In genomic region chr1:223731076-223731770, GRCh38 we compare ENCODE assay signal across 8 cellular contexts. TPM values are rescaled to one million over a fixed set of nuclear protein-coding genes. Genes with fewer than 3 reads are reported as not detected.
A peak's percentile ranks its signal among the peaks of the same experiment; 100 is the strongest.
DNase-seq lines count a peak whose midpoint lies in the region; ATAC-seq and TF ChIP-seq lines count a peak whose summit lies in the region.

No MANE protein-coding gene starts in this region.

- DNase-seq in activated CD4-positive, alpha-beta T cell treated with anti-CD3 and anti-CD28 coated beads, Interleukin-2, amount 10 ng/mL, durations not matched to agents 24 days and 14 days: no peak
- DNase-seq in activated CD4-positive, alpha-beta T cell treated with anti-CD3 and anti-CD28 coated beads, Interleukin-2, amount 10 ng/mL, durations not matched to agents 7 days and 5 days: no peak
- no peak for DNase-seq in central memory CD8-positive, alpha-beta T cell (ENCODE audit: low spot score in 2 of 2)
- DNase-seq in lower lobe of right lung (peak; percentile 84), transverse colon (peak; percentile 46), GM13976 (ENCODE audit: low spot score) (no peak)

- no peak for TF ChIP-seq CTCF in lower lobe of right lung (IDR thresholded peaks at IDR 0.05)
- no peak for TF ChIP-seq CTCF in transverse colon (IDR thresholded peaks at IDR 0.05)
- no peak for TF ChIP-seq CTCF in GM13976 (IDR thresholded peaks at IDR 0.05; ENCODE audit: borderline replicate concordance, control extremely low read depth, extremely low read depth, insufficient read depth, missing control alignments)

- H3K4me1 ChIP-seq in lower lobe of right lung (peaks cover 76% of the 10 kb centered on the region), transverse colon (peaks cover 23 to 57% (median 47%) of the 10 kb centered on the region in 4 donors)

- no peak for TF ChIP-seq POLR2A in transverse colon (IDR thresholded peaks at IDR 0.05)

- no peak overlapping the region for H3K4me3 Mint-ChIP-seq in activated CD4-positive, alpha-beta T cell treated with anti-CD3 and anti-CD28 coated beads, Interleukin-2, amount 10 ng/mL, durations not matched to agents 24 days and 14 days
- H3K4me3 Mint-ChIP-seq in activated CD4-positive, alpha-beta T cell treated with anti-CD3 and anti-CD28 coated beads, Interleukin-2, amount 10 ng/mL, durations not matched to agents 7 days and 5 days: no peak overlapping the region
- H3K4me3 Mint-ChIP-seq in central memory CD8-positive, alpha-beta T cell: no peak overlapping the region

- H3K9me3 ChIP-seq in lower lobe of right lung (no peaks in the 10 kb centered on the region), transverse colon (no peaks in the 10 kb centered on the region)

- peak overlapping the region; percentile 10 for H3K4me3 ChIP-seq in lower lobe of right lung
- no peak overlapping the region for H3K4me3 ChIP-seq in transverse colon

- H3K36me3 ChIP-seq in lower lobe of right lung (peaks cover 18% of the 10 kb centered on the region), transverse colon (no peaks in the 10 kb centered on the region)

- no peak for ATAC-seq in central memory CD8-positive, alpha-beta T cell (replicated peaks; ENCODE audit: extremely low read depth, poor library complexity, severe bottlenecking)
- ATAC-seq in lower lobe of right lung: peak; percentile 37 to 62
- no peak for ATAC-seq in HG03135 (IDR thresholded peaks at IDR 0.05; ENCODE audit: unreplicated experiment)
- no peak for ATAC-seq in HG02571 (IDR thresholded peaks at IDR 0.05; ENCODE audit: unreplicated experiment)

- in situ Hi-C loops in transverse colon (cut with MboI; ENCODE audit: low pct_ligation_motif_present in 1 of 4, low pct_unique_long_range_greater_than_20kb in 1 of 4, low sequenced_read_pairs in 3 of 4) (no loop called here), GM13976 (cut with MboI; ENCODE audit: low sequenced_read_pairs, unreplicated experiment) (no loop called here)

- no peaks in the 10 kb centered on the region for H3K27me3 Mint-ChIP-seq in activated CD4-positive, alpha-beta T cell treated with anti-CD3 and anti-CD28 coated beads, Interleukin-2, amount 10 ng/mL, durations not matched to agents 24 days and 14 days
- no peaks in the 10 kb centered on the region for H3K27me3 Mint-ChIP-seq in activated CD4-positive, alpha-beta T cell treated with anti-CD3 and anti-CD28 coated beads, Interleukin-2, amount 10 ng/mL, durations not matched to agents 7 days and 5 days
- no peaks in the 10 kb centered on the region for H3K27me3 Mint-ChIP-seq in central memory CD8-positive, alpha-beta T cell

- peak overlapping the region; percentile 18 for H3K27ac Mint-ChIP-seq in activated CD4-positive, alpha-beta T cell treated with anti-CD3 and anti-CD28 coated beads, Interleukin-2, amount 10 ng/mL, durations not matched to agents 24 days and 14 days
- no peak overlapping the region for H3K27ac Mint-ChIP-seq in activated CD4-positive, alpha-beta T cell treated with anti-CD3 and anti-CD28 coated beads, Interleukin-2, amount 10 ng/mL, durations not matched to agents 7 days and 5 days
- H3K27ac Mint-ChIP-seq in central memory CD8-positive, alpha-beta T cell (ENCODE audit: low read depth): peak overlapping the region; percentile 95

- intact Hi-C loops in activated CD4-positive, alpha-beta T cell treated with anti-CD3 and anti-CD28 coated beads, Interleukin-2, amount 10 ng/mL, durations not matched to agents 24 days and 14 days (cut with micrococcal nuclease): no loop called here
- intact Hi-C loops in lower lobe of right lung (cut with DNase I) (no loop called here), transverse colon (cut with DNase I; ENCODE audit: low total_unique reads) (no loop called here)

- 70% methylated on average over 13 of the region's 13 CpGs; no CpG with 5 or more reads in 1 of the 2 donors for WGBS in transverse colon (ENCODE audit: low coverage in 1 of 2), 2 donors

- TF ChIP-seq EP300 in transverse colon (IDR thresholded peaks at IDR 0.05; ENCODE audit: low read depth): no peak

- H3K36me3 Mint-ChIP-seq in activated CD4-positive, alpha-beta T cell treated with anti-CD3 and anti-CD28 coated beads, Interleukin-2, amount 10 ng/mL, durations not matched to agents 24 days and 14 days (ENCODE audit: low read depth): peaks cover 47% of the 10 kb centered on the region
- peaks cover 65% of the 10 kb centered on the region for H3K36me3 Mint-ChIP-seq in activated CD4-positive, alpha-beta T cell treated with anti-CD3 and anti-CD28 coated beads, Interleukin-2, amount 10 ng/mL, durations not matched to agents 7 days and 5 days (ENCODE audit: low read depth)
- H3K36me3 Mint-ChIP-seq in central memory CD8-positive, alpha-beta T cell (ENCODE audit: insufficient read depth): peaks cover 32% of the 10 kb centered on the region

- POLR2A ChIA-PET in activated CD4-positive, alpha-beta T cell treated with anti-CD3 and anti-CD28 coated beads, Interleukin-2, amount 10 ng/mL, durations not matched to agents 7 days and 5 days (lab: Charles Lee): no interaction called here

- H3K4me1 Mint-ChIP-seq in activated CD4-positive, alpha-beta T cell treated with anti-CD3 and anti-CD28 coated beads, Interleukin-2, amount 10 ng/mL, durations not matched to agents 24 days and 14 days: peaks cover 44% of the 10 kb centered on the region
- H3K4me1 Mint-ChIP-seq in activated CD4-positive, alpha-beta T cell treated with anti-CD3 and anti-CD28 coated beads, Interleukin-2, amount 10 ng/mL, durations not matched to agents 7 days and 5 days: peaks cover 65% of the 10 kb centered on the region
- H3K4me1 Mint-ChIP-seq in central memory CD8-positive, alpha-beta T cell: peaks cover 83% of the 10 kb centered on the region

- H3K27ac ChIP-seq in lower lobe of right lung (peak overlapping the region; percentile 82), transverse colon (peak overlapping the region; percentile 19 to 45 (median 34))

- H3K27me3 ChIP-seq in lower lobe of right lung (ENCODE audit: low read depth) (no peaks in the 10 kb centered on the region), transverse colon (no peaks in the 10 kb centered on the region)

- no peaks in the 10 kb centered on the region for H3K9me3 Mint-ChIP-seq in activated CD4-positive, alpha-beta T cell treated with anti-CD3 and anti-CD28 coated beads, Interleukin-2, amount 10 ng/mL, durations not matched to agents 24 days and 14 days
- no peaks in the 10 kb centered on the region for H3K9me3 Mint-ChIP-seq in activated CD4-positive, alpha-beta T cell treated with anti-CD3 and anti-CD28 coated beads, Interleukin-2, amount 10 ng/mL, durations not matched to agents 7 days and 5 days
- H3K9me3 Mint-ChIP-seq in central memory CD8-positive, alpha-beta T cell: no peaks in the 10 kb centered on the region

- CTCF ChIA-PET in activated CD4-positive, alpha-beta T cell treated with anti-CD3 and anti-CD28 coated beads, Interleukin-2, amount 10 ng/mL, durations not matched to agents 7 days and 5 days (lab: Charles Lee): interaction anchor here (1.0 to 2.4 kb wide), 3 partner anchors 18 to 29 kb away, joined by 3 to 9 read pairs (median 4); no protein-coding TSS in a partner anchor

RNA-seq across cellular contexts. Expression of gene CAPN2, which starts 18.9 kb away (rescaled TPM):
- 69.6 and 73.1 TPM in 2 replicates for total RNA-seq in activated CD4-positive, alpha-beta T cell treated with anti-CD3 and anti-CD28 coated beads, Interleukin-2, amount 10 ng/mL, durations not matched to agents 24 days and 14 days
- 100 to 1,000 TPM; 206 to 207 TPM for total RNA-seq in activated CD4-positive, alpha-beta T cell treated with anti-CD3 and anti-CD28 coated beads, Interleukin-2, amount 10 ng/mL, durations not matched to agents 7 days and 5 days
- 253 TPM for total RNA-seq in lower lobe of right lung
- 100 to 1,000 TPM; 193 to 505 (median 387) TPM for total RNA-seq in transverse colon

Comparison
In these comparisons a context has a peak if more than half of its experiments do, and no peak if none do; other contexts are left out.
1. DNase-seq: peak in lower lobe of right lung (single experiment) and transverse colon (single experiment); none in activated CD4-positive, alpha-beta T cell treated with anti-CD3 and anti-CD28 coated beads, Interleukin-2, amount 10 ng/mL, durations not matched to agents 24 days and 14 days (single experiment), activated CD4-positive, alpha-beta T cell treated with anti-CD3 and anti-CD28 coated beads, Interleukin-2, amount 10 ng/mL, durations not matched to agents 7 days and 5 days (single experiment), central memory CD8-positive, alpha-beta T cell (0 of 2) and GM13976 (single experiment).
2. ATAC-seq: peak in lower lobe of right lung (2 of 2); none in central memory CD8-positive, alpha-beta T cell (single experiment), HG03135 (single experiment) and HG02571 (single experiment).